ENCODE assay signal across 22 cellular contexts in genomic region chr16:82664181-82664580, GRCh38.
"Had no signal": no experiment of that assay in that cellular context is flagged by ENCODE, and none has a peak within 500 bp of the region (broad histone marks: within the 10 kb centered on the region; RNA-seq: fewer than 3 reads in every experiment).

No MANE protein-coding gene starts in this region.

- H3K27ac ChIP-seq: neutrophil, pancreas, prostate gland, right lobe of liver, sigmoid colon, stomach, thoracic aorta, thyroid gland, tibial nerve, upper lobe of left lung, vagina had no signal

- H3K36me3 ChIP-seq: neutrophil, pancreas, prostate gland, right lobe of liver, sigmoid colon, stomach, thoracic aorta, thyroid gland, tibial nerve, upper lobe of left lung, vagina had no signal

- DNase-seq: natural killer cell; pancreas; right cardiac atrium; right lobe of liver; sigmoid colon; small intestine; stimulated activated CD4-positive, alpha-beta T cell treated with anti-CD3 and anti-CD28 coated beads, Interleukin-15, amount 100 ng/mL, for 24 hours; stimulated activated CD4-positive, alpha-beta T cell treated with anti-CD3 and anti-CD28 coated beads, Interleukin-2, amount 100 ng/mL, for 24 hours; stimulated activated CD4-positive, alpha-beta T cell treated with anti-CD3 and anti-CD28 coated beads, Interleukin-2, amount 100 ng/mL, for 48 hours; stimulated activated CD4-positive, alpha-beta T cell treated with anti-CD3 and anti-CD28 coated beads, Interleukin-4, amount 100 ng/mL, for 24 hours; stimulated activated naive B cell treated with anti-CD40 and anti-IgM and Interleukin-4, amounts not matched to agents 10 μg/mL and 1 μg/mL and 100 μg/mL, for 72 hours; stimulated activated naive CD4-positive, alpha-beta T cell treated with Interleukin-2 at 50 U/mL for 16 hours; stomach; thyroid gland; upper lobe of left lung had no signal

- H3K4me3 ChIP-seq: pancreas, prostate gland, right lobe of liver, sigmoid colon, stomach, thoracic aorta, thyroid gland, tibial nerve, upper lobe of left lung, vagina had no signal

- ATAC-seq: natural killer cell; pancreas; right lobe of liver; stimulated activated effector memory CD8-positive, alpha-beta T cell treated with anti-CD3 and anti-CD28 coated beads, Interleukin-12 subunit alpha, Interleukin-12 subunit beta, amount 100 ng/mL, for 72 hours; stimulated activated naive B cell treated with anti-CD40 and anti-IgM and Interleukin-4, amounts not matched to agents 10 μg/mL and 1 μg/mL and 100 μg/mL, for 72 hours had no signal

- FAIRE-seq: pancreas, small intestine, urothelium cell line had no signal

- H3K9me3 ChIP-seq: neutrophil, pancreas, prostate gland, right lobe of liver, sigmoid colon, stomach, thoracic aorta, thyroid gland, upper lobe of left lung, vagina had no signal

- H3K27me3 ChIP-seq: neutrophil, right lobe of liver, sigmoid colon, thyroid gland, tibial nerve, upper lobe of left lung, vagina had no signal
